ENCODE assay signal across 8 cellular contexts in the genomic region with DNA sequence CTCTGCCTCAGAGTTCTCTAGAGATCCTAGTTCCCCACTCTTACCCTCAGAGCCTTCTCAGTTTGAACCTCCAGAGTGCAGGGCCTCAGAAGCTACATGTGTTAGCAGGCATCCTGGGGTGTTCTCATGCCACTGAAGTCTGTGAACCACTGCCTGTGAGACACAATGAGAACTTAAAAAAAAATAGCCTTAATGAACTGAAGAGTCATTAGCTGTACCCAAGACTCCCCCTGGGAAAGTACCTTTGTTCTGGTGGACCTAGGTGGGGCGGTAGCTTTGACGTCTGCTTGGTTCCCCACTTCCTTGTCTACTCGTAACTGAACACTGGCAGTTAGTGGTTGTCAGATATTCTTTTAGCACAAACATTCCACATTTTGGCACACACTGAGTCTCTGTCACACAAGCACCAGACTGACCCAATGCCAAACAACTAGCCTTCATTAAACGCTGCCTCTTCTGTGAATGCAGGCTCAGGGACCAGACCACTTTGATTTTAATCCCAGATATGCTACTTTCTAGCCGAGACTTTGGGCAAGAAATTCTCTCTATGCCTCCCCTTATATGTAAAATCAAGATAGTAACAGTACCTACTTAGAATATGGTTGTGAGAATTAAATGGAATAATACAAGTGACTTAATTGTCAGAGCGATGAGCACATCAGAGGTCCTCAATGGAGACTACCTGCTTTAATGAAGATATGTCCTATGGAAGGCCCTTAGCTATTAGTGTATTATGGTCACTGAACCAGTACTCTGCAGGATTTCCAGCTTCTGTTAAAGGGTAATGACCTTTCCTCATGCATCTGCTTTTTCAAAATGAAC.
A peak's percentile ranks its signal among the peaks of the same experiment; 100 is the strongest.
DNase-seq lines count a peak whose midpoint lies in the region; ATAC-seq, FAIRE-seq and TF ChIP-seq lines count a peak whose summit lies in the region.

No MANE protein-coding gene starts in this region.

- no peaks in the 10 kb centered on the region for H3K79me1 ChIP-seq in mesenchymal stem cell (replicated peaks; ENCODE audit: low read length, poor library complexity, severe bottlenecking)
- H3K79me1 ChIP-seq in H9 (ENCODE audit: insufficient read depth, low read depth, low read length, poor library complexity, severe bottlenecking), result no peaks in the 10 kb centered on the region

- H3K56ac ChIP-seq in H9 (ENCODE audit: insufficient read length, low read depth, low read length), result no peak overlapping the region

- no peaks in the 10 kb centered on the region for H3K27me3 ChIP-seq in mesenchymal stem cell (ENCODE audit: control insufficient read depth in 1 of 2, insufficient read depth in 1 of 2, low read length in 2 of 2)
- H3K27me3 ChIP-seq in H9 (ENCODE audit: insufficient read depth, low read length), result no peaks in the 10 kb centered on the region
- H3K27me3 ChIP-seq in ovary, result no peaks in the 10 kb centered on the region

- 80% methylated on average over 5 of the region's 6 CpGs for WGBS in mesenchymal stem cell
- no CpG with 5 or more reads among the region's 6 CpGs for WGBS in H9 (ENCODE audit: extremely low coverage, insufficient read length, low lambda C conversion rate)
- 82 to 90% (median 84%) methylated on average over 6 of the region's 6 CpGs for WGBS in ovary, 3 donors

- TF ChIP-seq POLR2A in GM18526 (IDR thresholded peaks at IDR 0.05; ENCODE audit: extremely low read depth, insufficient read length), result peak; percentile 41
- no peak for TF ChIP-seq POLR2A in ovary (IDR thresholded peaks at IDR 0.05)

- DNase-seq in T follicular helper cell (ENCODE audit: low read depth) (peak; percentile 41), mesenchymal stem cell (no peak), kidney (no peak), H9 (no peak), ovary (no peak), NCI-H1694 treated with DMSO at 0.1 percent for 48 hours (lab: John Stamatoyannopoulos, UW) (no peak)

- no peaks in the 10 kb centered on the region for H3K27me3 Mint-ChIP-seq in H9 (ENCODE audit: low read depth)

- H3K4me2 ChIP-seq in mesenchymal stem cell (ENCODE audit: low read length, poor library complexity, severe bottlenecking) (no peak overlapping the region), H9 (ENCODE audit: insufficient read depth, insufficient read length, low read length) (no peak overlapping the region)

- H3K4me1 ChIP-seq in mesenchymal stem cell (ENCODE audit: control insufficient read depth, insufficient read depth, low read depth, low read length) (no peaks in the 10 kb centered on the region), kidney (ENCODE audit: control insufficient read depth in 1 of 2, insufficient read depth in 1 of 2, low read depth in 1 of 2, low read length in 2 of 2) (no peaks in the 10 kb centered on the region), H9 (ENCODE audit: insufficient read depth, low read length) (no peaks in the 10 kb centered on the region), ovary (ENCODE audit: insufficient read depth) (no peaks in the 10 kb centered on the region)

- H3K23me2 ChIP-seq in H9 (ENCODE audit: insufficient read length, low read depth, low read length, poor library complexity, severe bottlenecking), result no peaks in the 10 kb centered on the region

- H2BK20ac ChIP-seq in H9 (ENCODE audit: low read depth, low read length, poor library complexity, severe bottlenecking), result no peak overlapping the region

- H3K4me3 ChIP-seq in mesenchymal stem cell (ENCODE audit: insufficient read depth in 1 of 2, low read depth in 1 of 2, low read length in 2 of 2) (no peak overlapping the region), kidney (ENCODE audit: low read length in 2 of 2) (no peak overlapping the region), ovary (no peak overlapping the region)

- H3K4me3 Mint-ChIP-seq in H9, result no peak overlapping the region

- H2BK5ac ChIP-seq in mesenchymal stem cell (ENCODE audit: low read depth, low read length, poor library complexity, severe bottlenecking) (no peak overlapping the region), H9 (ENCODE audit: insufficient read length, low read length) (no peak overlapping the region)

- peak overlapping the region; percentile 72 for H4K91ac ChIP-seq in mesenchymal stem cell (ENCODE audit: low read length)
- H4K91ac ChIP-seq in H9 (ENCODE audit: insufficient read length, low read depth, low read length), result no peak overlapping the region

- H3K36me3 Mint-ChIP-seq in H9 (ENCODE audit: insufficient read depth in 1 of 3, low read depth in 3 of 3), result no peaks in the 10 kb centered on the region; a peak in 1 of 7 replicates

- no peak overlapping the region for H4K5ac ChIP-seq in H9 (ENCODE audit: insufficient read length, low read depth, low read length)

- H3K14ac ChIP-seq in mesenchymal stem cell (ENCODE audit: low read length in 2 of 2) (no peak overlapping the region), H9 (ENCODE audit: insufficient read depth, low read length) (no peak overlapping the region)

- no peaks in the 10 kb centered on the region for H3K79me2 ChIP-seq in H9 (ENCODE audit: insufficient read depth, low read length)

- peaks cover 6 to 8% of the 10 kb centered on the region in 2 experiments; a peak in 3 of 4 replicates for H3K4me1 Mint-ChIP-seq in H9

- H2BK120ac ChIP-seq in mesenchymal stem cell (ENCODE audit: low read depth, low read length), result peak overlapping the region; percentile 77
- no peak overlapping the region for H2BK120ac ChIP-seq in H9 (ENCODE audit: low read depth, low read length, poor library complexity, severe bottlenecking)

- H3K27ac ChIP-seq in mesenchymal stem cell (ENCODE audit: low read length, poor library complexity, severe bottlenecking), result no peak overlapping the region
- H3K27ac ChIP-seq in kidney (ENCODE audit: low read depth in 2 of 2, low read length in 2 of 2), result no peak overlapping the region
- H3K27ac ChIP-seq in H9 (ENCODE audit: insufficient read length, low read depth, low read length), result no peak overlapping the region
- H3K27ac ChIP-seq in ovary, result no peak overlapping the region

- H3K9ac ChIP-seq in mesenchymal stem cell (ENCODE audit: low read length) (no peak overlapping the region), kidney (ENCODE audit: low read length in 2 of 2) (no peak overlapping the region), H9 (ENCODE audit: extremely low read depth, insufficient read length, low read length) (no peak overlapping the region)

- H3T11ph ChIP-seq in H9 (ENCODE audit: low read length), result no peak overlapping the region

- no peaks in the 10 kb centered on the region; a peak in 1 of 5 replicates for H3K9me3 Mint-ChIP-seq in H9

- TF ChIP-seq CTCF in kidney (IDR thresholded peaks at IDR 0.05; ENCODE audit: borderline replicate concordance, extremely low read depth, insufficient read depth), result no peak
- no peak for TF ChIP-seq CTCF in H9 (conservative IDR thresholded peaks at IDR 0.05)
- TF ChIP-seq CTCF in ovary (IDR thresholded peaks at IDR 0.05), result no peak

- no peak overlapping the region for H3K23ac ChIP-seq in mesenchymal stem cell (ENCODE audit: low read length in 2 of 2)
- H3K23ac ChIP-seq in H9 (ENCODE audit: insufficient read length, low read depth, low read length), result no peak overlapping the region

- H4K8ac ChIP-seq in mesenchymal stem cell (ENCODE audit: low read length) (peak overlapping the region; percentile 27), H9 (replicated peaks; ENCODE audit: insufficient read length, low read depth, low read length) (no peak overlapping the region)

- no peak for FAIRE-seq in kidney (lab: Jason Lieb, UNC)

- H3K4ac ChIP-seq in mesenchymal stem cell (ENCODE audit: low read depth in 1 of 2, low read length in 2 of 2), result peak overlapping the region; percentile 35 to 83
- no peak overlapping the region for H3K4ac ChIP-seq in H9 (ENCODE audit: low read depth, low read length)

- H3K27ac Mint-ChIP-seq in H9, result no peak overlapping the region

- H2BK15ac ChIP-seq in mesenchymal stem cell (ENCODE audit: low read depth, poor library complexity, severe bottlenecking) (peak overlapping the region; percentile 73), H9 (ENCODE audit: low read depth, low read length) (no peak overlapping the region)

- H2AFZ ChIP-seq in mesenchymal stem cell (ENCODE audit: low read depth, low read length) (no peak overlapping the region), H9 (ENCODE audit: low read length) (no peak overlapping the region)

- H3K18ac ChIP-seq in mesenchymal stem cell (ENCODE audit: low read depth in 1 of 2, low read length in 2 of 2) (peak overlapping the region; percentile 69 to 92), H9 (ENCODE audit: insufficient read length, low read depth, low read length) (no peak overlapping the region)

- intact Hi-C loops in kidney (cut with DNase I), result no loop called here
- intact Hi-C loops in ovary (cut with DNase I), result no loop called here

- no peaks in the 10 kb centered on the region for H4K20me1 ChIP-seq in H9 (ENCODE audit: control insufficient read depth, insufficient read depth, insufficient read length)

- no peak for TF ChIP-seq EP300 in ovary (IDR thresholded peaks at IDR 0.05)

- H2AK5ac ChIP-seq in mesenchymal stem cell (ENCODE audit: low read length, severe bottlenecking), result no peak overlapping the region
- H2AK5ac ChIP-seq in H9 (ENCODE audit: insufficient read length, low read length), result no peak overlapping the region

- no peaks in the 10 kb centered on the region for H3K36me3 ChIP-seq in mesenchymal stem cell (ENCODE audit: control insufficient read depth in 1 of 2, insufficient read depth in 2 of 2, low read depth in 1 of 2, low read length in 2 of 2)
- H3K36me3 ChIP-seq in kidney (ENCODE audit: control insufficient read depth in 1 of 2, insufficient read depth in 2 of 2, low read length in 2 of 2), result no peaks in the 10 kb centered on the region
- no peaks in the 10 kb centered on the region for H3K36me3 ChIP-seq in ovary

- H2BK12ac ChIP-seq in mesenchymal stem cell (ENCODE audit: low read length in 2 of 2) (peak overlapping the region; percentile 38 to 93), H9 (ENCODE audit: insufficient read length, low read depth, low read length) (no peak overlapping the region)

- peak; percentile 84 for ATAC-seq in GM21717 (IDR thresholded peaks at IDR 0.05; ENCODE audit: unreplicated experiment)

- H3K9me3 ChIP-seq in mesenchymal stem cell (ENCODE audit: control insufficient read depth, low read length), result no peaks in the 10 kb centered on the region
- no peaks in the 10 kb centered on the region for H3K9me3 ChIP-seq in kidney (ENCODE audit: control insufficient read depth in 1 of 2, low read length in 2 of 2)
- no peaks in the 10 kb centered on the region for H3K9me3 ChIP-seq in H9 (ENCODE audit: control insufficient read depth, low read depth, low read length)
- H3K9me3 ChIP-seq in ovary, result no peaks in the 10 kb centered on the region
